9 cellular contexts compared by ENCODE assay signal in genomic region chr20:59010995-59011873, GRCh38. TPM values are rescaled to one million over a fixed set of nuclear protein-coding genes. Genes with fewer than 3 reads are reported as not detected.
DNase-seq lines count a peak whose midpoint lies in the region; ATAC-seq and TF ChIP-seq lines count a peak whose summit lies in the region.
"Had no signal": no experiment of that assay in that cellular context is flagged by ENCODE, and none has a peak within 500 bp of the region (broad histone marks: within the 10 kb centered on the region; RNA-seq: fewer than 3 reads in every experiment).

No MANE protein-coding gene starts in this region.

- H3T11ph ChIP-seq in H9 (ENCODE audit: low read length) = no peak overlapping the region

- H3K4ac ChIP-seq in H9 (ENCODE audit: low read depth, low read length) = no peak overlapping the region

- no peak overlapping the region for H2BK15ac ChIP-seq in H9 (ENCODE audit: low read depth, low read length)

- no peak overlapping the region for H3K18ac ChIP-seq in H9 (ENCODE audit: insufficient read length, low read depth, low read length)

- peaks cover 50% of the 10 kb centered on the region for H3K27me3 Mint-ChIP-seq in H9 (ENCODE audit: low read depth)

- 71 to 74% methylated on average over 17 of the region's 17 CpGs for WGBS in thyroid gland, 2 donors
- WGBS in H9 (ENCODE audit: extremely low coverage, insufficient read length, low lambda C conversion rate) = no CpG with 5 or more reads among the region's 17 CpGs

- H2BK20ac ChIP-seq in H9 (ENCODE audit: low read depth, low read length, poor library complexity, severe bottlenecking) = no peak overlapping the region

- TF ChIP-seq POLR2A in thyroid gland (IDR thresholded peaks at IDR 0.05) = no peak

- H3K4me2 ChIP-seq in H9 (ENCODE audit: insufficient read depth, insufficient read length, low read length) = no peak overlapping the region

- H2BK5ac ChIP-seq in H9 (ENCODE audit: insufficient read length, low read length) = no peak overlapping the region

- no peak overlapping the region for H3K23ac ChIP-seq in H9 (ENCODE audit: insufficient read length, low read depth, low read length)

- H3K27me3 ChIP-seq in adipocyte (replicated peaks; ENCODE audit: control insufficient read depth, insufficient read depth, low read length) = no peaks in the 10 kb centered on the region
- H3K27me3 ChIP-seq in thyroid gland = no peaks in the 10 kb centered on the region
- no peaks in the 10 kb centered on the region for H3K27me3 ChIP-seq in H9 (ENCODE audit: insufficient read depth, low read length)

- intact Hi-C loops in thyroid gland (cut with DNase I) = no loop called here

- peak overlapping the region in 1 of 3 experiments; percentile 42; a peak in 1 of 7 replicates for H3K27ac Mint-ChIP-seq in H9
- H3K27ac Mint-ChIP-seq: CD8-positive, alpha-beta T cell had no signal

- H3K36me3 ChIP-seq in adipocyte (ENCODE audit: control insufficient read depth, insufficient read depth, low read length, severe bottlenecking) (no peaks in the 10 kb centered on the region), thyroid gland (no peaks in the 10 kb centered on the region)

- peaks cover 14 to 17% of the 10 kb centered on the region in 2 experiments for H3K4me1 Mint-ChIP-seq in H9

- peak; percentile 53 for DNase-seq in activated CD8-positive, alpha-beta memory T cell treated with anti-CD3 and anti-CD28 coated beads for 24 hours
- DNase-seq in activated CD8-positive, alpha-beta memory T cell treated with anti-CD3 and anti-CD28 coated beads, Interleukin-2, amount 50 U/mL, for 4 hours = no peak
- DNase-seq in adipocyte (ENCODE audit: low read depth) (peak; percentile 84), hepatic stellate cell (ENCODE audit: low spot score) (peak; percentile 94), thyroid gland (peak in 1 of 2 donors; percentile 21), H9 (no peak)
- DNase-seq in central memory CD4-positive, alpha-beta T cell = no peak

- no peak overlapping the region for H2BK12ac ChIP-seq in H9 (ENCODE audit: insufficient read length, low read depth, low read length)

- no peak overlapping the region for H3K14ac ChIP-seq in H9 (ENCODE audit: insufficient read depth, low read length)

- H3K79me1 ChIP-seq in H9 (ENCODE audit: insufficient read depth, low read depth, low read length, poor library complexity, severe bottlenecking) = no peaks in the 10 kb centered on the region

- H3K56ac ChIP-seq in H9 (ENCODE audit: insufficient read length, low read depth, low read length) = no peak overlapping the region

- H4K20me1 ChIP-seq in H9 (ENCODE audit: control insufficient read depth, insufficient read depth, insufficient read length) = no peaks in the 10 kb centered on the region

- no peak for ATAC-seq in HG03457 (IDR thresholded peaks at IDR 0.05; ENCODE audit: unreplicated experiment)
- ATAC-seq: CD8-positive, alpha-beta T cell had no signal

- H4K8ac ChIP-seq in H9 (replicated peaks; ENCODE audit: insufficient read length, low read depth, low read length) = no peak overlapping the region

- no peak overlapping the region for H4K91ac ChIP-seq in H9 (ENCODE audit: insufficient read length, low read depth, low read length)

- H3K23me2 ChIP-seq in H9 (ENCODE audit: insufficient read length, low read depth, low read length, poor library complexity, severe bottlenecking) = peaks cover 3% of the 10 kb centered on the region

- H3K4me1 ChIP-seq in adipocyte (ENCODE audit: control insufficient read depth, insufficient read depth, low read length) = peaks cover 8% of the 10 kb centered on the region
- peaks cover 22 to 25% of the 10 kb centered on the region in 2 donors for H3K4me1 ChIP-seq in thyroid gland
- peaks cover 7% of the 10 kb centered on the region; the same call in 1 of the 2 replicates for H3K4me1 ChIP-seq in H9 (ENCODE audit: insufficient read depth, low read length)

- peak overlapping the region in 2 of 3 donors; percentile 49 to 56 for H3K27ac ChIP-seq in thyroid gland
- H3K27ac ChIP-seq in H9 (ENCODE audit: insufficient read length, low read depth, low read length) = no peak overlapping the region

- TF ChIP-seq CTCF in thyroid gland (IDR thresholded peaks at IDR 0.05) = no peak
- no peak for TF ChIP-seq CTCF in H9 (conservative IDR thresholded peaks at IDR 0.05)

- H3K9me3 ChIP-seq in adipocyte (ENCODE audit: control insufficient read depth, low read length) (no peaks in the 10 kb centered on the region), thyroid gland (no peaks in the 10 kb centered on the region), H9 (ENCODE audit: control insufficient read depth, low read depth, low read length) (no peaks in the 10 kb centered on the region)

- H3K36me3 Mint-ChIP-seq in H9 (ENCODE audit: insufficient read depth in 1 of 3, low read depth in 3 of 3) = no peaks in the 10 kb centered on the region; a peak in 1 of 7 replicates
- H3K36me3 Mint-ChIP-seq: CD8-positive, alpha-beta T cell had no signal

- H3K4me3 Mint-ChIP-seq in H9 = no peak overlapping the region
- H3K4me3 Mint-ChIP-seq: CD8-positive, alpha-beta T cell had no signal

- H4K5ac ChIP-seq in H9 (ENCODE audit: insufficient read length, low read depth, low read length) = no peak overlapping the region

- H3K4me3 ChIP-seq in adipocyte (ENCODE audit: low read length) (no peak overlapping the region), thyroid gland (replicated peaks in 1 of 3) (no peak overlapping the region)

- no peak overlapping the region for H2AK5ac ChIP-seq in H9 (ENCODE audit: insufficient read length, low read length)

- no peak overlapping the region for H3K9ac ChIP-seq in adipocyte (ENCODE audit: low read length)
- no peak overlapping the region for H3K9ac ChIP-seq in H9 (ENCODE audit: extremely low read depth, insufficient read length, low read length)

- H3K79me2 ChIP-seq in H9 (ENCODE audit: insufficient read depth, low read length) = no peaks in the 10 kb centered on the region

- no peak overlapping the region for H2BK120ac ChIP-seq in H9 (ENCODE audit: low read depth, low read length, poor library complexity, severe bottlenecking)

- H2AFZ ChIP-seq in H9 (ENCODE audit: low read length) = no peak overlapping the region

- H3K9me3 Mint-ChIP-seq in H9 = no peaks in the 10 kb centered on the region
- H3K9me3 Mint-ChIP-seq: CD8-positive, alpha-beta T cell had no signal

RNA-seq across cellular contexts. Expression of gene CTSZ, which starts 4.2 kb away (rescaled TPM):
- 100 to 1,000 TPM; 152 to 256 (median 212) TPM for total RNA-seq in thyroid gland
- total RNA-seq in H9 (2021) = 35.7 and 37.6 TPM in 2 replicates

RNA-seq across cellular contexts. Expression of gene TUBB1, which starts 8.0 kb away (rescaled TPM):
- total RNA-seq in thyroid gland (under 1 TPM in 2 of 4 donors, not detected in 2; 0.11 to 0.46 TPM), H9 (2021) (not detected in 2 replicates)
- total RNA-seq: CD8-positive, alpha-beta T cell had no signal

RNA-seq across cellular contexts. Expression of gene ATP5F1E, which starts 20.9 kb away (rescaled TPM):
- total RNA-seq in thyroid gland (10 to 100 TPM; 13.3 to 57.8 (median 32.4) TPM), H9 (2021) (47.4 and 52.7 TPM in 2 replicates)

RNA-seq across cellular contexts. Expression of gene NELFCD, which starts 30.2 kb away (rescaled TPM):
- total RNA-seq in thyroid gland (100 to 1,000 TPM in 3 of 4 donors, 10 to 100 TPM in 1; 96.6 to 129 (median 113) TPM), H9 (2021) (53.5 and 57.8 TPM in 2 replicates)

RNA-seq across cellular contexts. Expression of gene PRELID3B, which starts 31.4 kb away (rescaled TPM):
- total RNA-seq in thyroid gland (100 to 1,000 TPM in 1 of 4 donors, 10 to 100 TPM in 3; 74.4 to 112 (median 85.6) TPM), H9 (2021) (52.6 and 56.5 TPM in 2 replicates)

Comparison
In these comparisons a context has a peak if more than half of its experiments do, and no peak if none do; other contexts are left out.
1. DNase-seq: peak in activated CD8-positive, alpha-beta memory T cell treated with anti-CD3 and anti-CD28 coated beads for 24 hours (single experiment), adipocyte (single experiment) and hepatic stellate cell (single experiment); none in activated CD8-positive, alpha-beta memory T cell treated with anti-CD3 and anti-CD28 coated beads, Interleukin-2, amount 50 U/mL, for 4 hours (single experiment), H9 (single experiment) and central memory CD4-positive, alpha-beta T cell (single experiment).